ENCODE assay signal across 7 cellular contexts in genomic region chr4:70992354-70992753, GRCh38.
DNase-seq lines count a peak whose midpoint lies in the region; ATAC-seq lines count a peak whose summit lies in the region.

No MANE protein-coding gene starts in this region.

- DNase-seq in HAP-1 (ENCODE audit: low spot score in 2 of 2) (peak; percentile 71 to 74), NCI-H2196 treated with DMSO at 0.1 percent for 48 hours (lab: John Stamatoyannopoulos, UW; ENCODE audit: unreplicated experiment) (peak; percentile 1)
- no peak for DNase-seq in effector memory CD8-positive, alpha-beta T cell

- no peak for ATAC-seq in effector memory CD8-positive, alpha-beta T cell (replicated peaks)
- ATAC-seq in HG02642 (IDR thresholded peaks at IDR 0.05; ENCODE audit: poor library complexity, unreplicated experiment): no peak
- ATAC-seq in HG03565 (IDR thresholded peaks at IDR 0.05; ENCODE audit: unreplicated experiment): no peak
- no peak for ATAC-seq in HG03432 (IDR thresholded peaks at IDR 0.05; ENCODE audit: unreplicated experiment)

- H3K27me3 ChIP-seq in HAP-1 (ENCODE audit: low read depth): no peaks in the 10 kb centered on the region
- no peaks in the 10 kb centered on the region for H3K27me3 ChIP-seq in rectal smooth muscle tissue (ENCODE audit: control insufficient read depth, insufficient read depth, low read length)

- H3K9me3 Mint-ChIP-seq in effector memory CD8-positive, alpha-beta T cell: no peaks in the 10 kb centered on the region

- H3K4me3 Mint-ChIP-seq in effector memory CD8-positive, alpha-beta T cell: peak overlapping the region; percentile 95 to 96

- H3K36me3 Mint-ChIP-seq in effector memory CD8-positive, alpha-beta T cell (ENCODE audit: insufficient read depth): peaks cover 13% of the 10 kb centered on the region

- peaks cover 33 to 34% of the 10 kb centered on the region in 2 donors for H3K4me1 Mint-ChIP-seq in effector memory CD8-positive, alpha-beta T cell (ENCODE audit: low read depth in 2 of 2)

- in situ Hi-C loops in HAP-1 (cut with MboI; ENCODE audit: low sequenced_read_pairs): no loop called here

- H3K4me1 ChIP-seq in HAP-1 (peaks cover 27% of the 10 kb centered on the region), rectal smooth muscle tissue (ENCODE audit: control insufficient read depth, insufficient read depth, low read length) (peaks cover 7% of the 10 kb centered on the region)

- no peak overlapping the region for H3K9ac ChIP-seq in rectal smooth muscle tissue (ENCODE audit: low read length)

- H3K4me3 ChIP-seq in HAP-1 (peak overlapping the region; percentile 71), rectal smooth muscle tissue (ENCODE audit: low read length) (peak overlapping the region; percentile 83)

- H3K36me3 ChIP-seq in HAP-1 (replicated peaks) (peaks cover 3% of the 10 kb centered on the region; the same call in 1 of the 2 replicates), rectal smooth muscle tissue (ENCODE audit: control insufficient read depth, insufficient read depth, low read length) (no peaks in the 10 kb centered on the region)

- H3K27ac ChIP-seq in rectal smooth muscle tissue (ENCODE audit: low read depth, low read length): peak overlapping the region; percentile 92

- peak overlapping the region; percentile 85 to 94 for H3K27ac Mint-ChIP-seq in effector memory CD8-positive, alpha-beta T cell

- H3K27me3 Mint-ChIP-seq in effector memory CD8-positive, alpha-beta T cell: no peaks in the 10 kb centered on the region

- H3K9me3 ChIP-seq in HAP-1: no peaks in the 10 kb centered on the region; the same call in 1 of the 2 replicates

Comparison
In these comparisons a context has a peak if more than half of its experiments do, and no peak if none do; other contexts are left out.
1. DNase-seq: peak in HAP-1 (2 of 2) and NCI-H2196 treated with DMSO at 0.1 percent for 48 hours (single experiment); none in effector memory CD8-positive, alpha-beta T cell (0 of 3).